16 cellular contexts compared by ENCODE assay signal in the genomic region with DNA sequence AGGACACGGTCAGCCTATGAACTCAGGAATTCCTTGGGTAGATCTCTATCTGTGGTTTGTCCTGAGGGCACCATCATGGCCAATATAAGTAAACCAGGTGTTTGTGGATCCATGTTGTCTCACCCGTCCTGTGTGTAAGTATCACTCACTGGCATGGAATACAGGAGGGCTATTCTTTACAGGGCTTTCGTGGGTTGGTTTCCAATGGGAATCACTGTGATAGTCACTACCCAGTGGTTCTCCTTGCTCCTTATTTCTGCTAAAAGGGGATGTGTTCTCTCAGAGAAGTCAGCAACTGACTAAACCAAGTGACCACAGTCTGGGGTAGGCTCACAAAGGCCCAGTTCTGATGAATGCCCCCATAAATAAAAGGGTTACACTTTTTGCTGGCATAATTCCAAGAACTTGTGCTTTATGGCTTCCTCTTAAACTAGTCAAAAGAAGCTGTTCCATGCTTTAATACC.
DNase-seq lines count a peak whose midpoint lies in the region; FAIRE-seq and TF ChIP-seq lines count a peak whose summit lies in the region.
"Had no signal": no experiment of that assay in that cellular context is flagged by ENCODE, and none has a peak within 500 bp of the region (broad histone marks: within the 10 kb centered on the region; RNA-seq: fewer than 3 reads in every experiment).

No MANE protein-coding gene starts in this region.

- DNase-seq in ELR (ENCODE audit: low read depth) (peak; percentile 53), SJSA1 (ENCODE audit: low read depth in 1 of 2, low spot score in 2 of 2) (no peak), keratinocyte (ENCODE audit: low read depth, low spot score) (peak; percentile 53), small intestine (peak; percentile 13), HTR-8/SVneo (ENCODE audit: insufficient read length, low spot score) (no peak), esophagus muscularis mucosa (ENCODE audit: extremely low spot score) (no peak), AG20443 (ENCODE audit: low spot score) (no peak), NCI-H446 (lab: John Stamatoyannopoulos, UW) (no peak)
- DNase-seq: CD4-positive, alpha-beta memory T cell; effector memory CD8-positive, alpha-beta T cell; NCI-H146; NCI-H82; posterior cingulate gyrus; stimulated activated CD4-positive, alpha-beta T cell treated with anti-CD3 and anti-CD28 coated beads, Interleukin-4, amount 100 ng/mL, for 1 hour; stimulated activated naive B cell treated with anti-CD40 and anti-IgM and Interleukin-4, amounts not matched to agents 10 μg/mL and 1 μg/mL and 100 μg/mL, for 72 hours had no signal

- H4K20me1 ChIP-seq in keratinocyte (ENCODE audit: control insufficient read depth, extremely low read depth, insufficient read depth, low read length) = no peaks in the 10 kb centered on the region

- H3K4me2 ChIP-seq in keratinocyte (ENCODE audit: control insufficient read depth, extremely low read depth, insufficient read depth, low read depth, low read length) = no peak overlapping the region

- no peak for TF ChIP-seq CTCF in keratinocyte (optimal IDR thresholded peaks at IDR 0.05 in 1 of 3, IDR thresholded peaks at IDR 0.05 in 1 of 3, conservative IDR thresholded peaks at IDR 0.05 in 1 of 3; ENCODE audit: extremely low read depth in 1 of 3, insufficient read depth in 2 of 3, low read length in 3 of 3)
- TF ChIP-seq CTCF in esophagus muscularis mucosa (IDR thresholded peaks at IDR 0.05) = no peak

- H3K27me3 ChIP-seq in SJSA1 (replicated peaks) (no peaks in the 10 kb centered on the region), keratinocyte (ENCODE audit: control insufficient read depth, extremely low read depth, insufficient read depth, low read length) (no peaks in the 10 kb centered on the region), small intestine (ENCODE audit: control insufficient read depth in 2 of 2, insufficient read depth in 2 of 2, low read length in 2 of 2) (no peaks in the 10 kb centered on the region), esophagus muscularis mucosa (no peaks in the 10 kb centered on the region)

- H3K4me1 ChIP-seq in SJSA1 (replicated peaks) (peaks cover 35% of the 10 kb centered on the region), keratinocyte (ENCODE audit: control insufficient read depth, extremely low read depth, insufficient read depth, low read length) (peaks cover 18% of the 10 kb centered on the region), small intestine (ENCODE audit: control insufficient read depth in 2 of 2, insufficient read depth in 1 of 2, low read depth in 1 of 2, low read length in 1 of 2) (peaks cover 8 to 11% of the 10 kb centered on the region in 2 donors), esophagus muscularis mucosa (peaks cover 35 to 57% (median 50%) of the 10 kb centered on the region in 4 donors)

- dilution Hi-C loops in keratinocyte (cut with MboI; ENCODE audit: extremely low pct_ligation_motif_present, low sequenced_read_pairs) = no loop called here

- H2AFZ ChIP-seq in keratinocyte (ENCODE audit: control insufficient read depth, low read length) = peak overlapping the region; percentile 35

- intact Hi-C loops in esophagus muscularis mucosa (cut with DNase I) = loop anchor here (5.0 kb wide), 1 partner anchor 84 kb away; no protein-coding TSS in a partner anchor

- no peaks in the 10 kb centered on the region for H3K79me2 ChIP-seq in keratinocyte (ENCODE audit: control insufficient read depth, insufficient read depth, low read length)

- TF ChIP-seq EP300 in esophagus muscularis mucosa (IDR thresholded peaks at IDR 0.05) = no peak

- FAIRE-seq in keratinocyte (lab: Jason Lieb, UNC) = peak; percentile 68
- FAIRE-seq in small intestine (lab: Jason Lieb, UNC) = no peak
- no peak for FAIRE-seq in HTR-8/SVneo (lab: Jason Lieb, UNC)

- H3K9ac ChIP-seq in keratinocyte (ENCODE audit: control insufficient read depth, extremely low read depth, insufficient read depth, low read length) = no peak overlapping the region

- 72 to 85% (median 79%) methylated on average over 3 of the region's 3 CpGs for WGBS in small intestine, 3 donors
- 96% methylated on average over 3 of the region's 3 CpGs for WGBS in esophagus muscularis mucosa

- H3K36me3 ChIP-seq in SJSA1 (peaks cover 4% of the 10 kb centered on the region; the same call in 1 of the 2 replicates), keratinocyte (ENCODE audit: control insufficient read depth in 2 of 2, extremely low read depth in 1 of 2, insufficient read depth in 2 of 2, low read length in 2 of 2) (no peaks in the 10 kb centered on the region), small intestine (ENCODE audit: control insufficient read depth in 2 of 2, insufficient read depth in 2 of 2, low read length in 2 of 2) (no peaks in the 10 kb centered on the region), esophagus muscularis mucosa (no peaks in the 10 kb centered on the region)

- no peaks in the 10 kb centered on the region for H3K9me1 ChIP-seq in keratinocyte (ENCODE audit: control insufficient read depth, extremely low read depth, insufficient read depth, low read length)

- H3K9me3 ChIP-seq in SJSA1 (replicated peaks) = no peaks in the 10 kb centered on the region
- no peaks in the 10 kb centered on the region for H3K9me3 ChIP-seq in keratinocyte (ENCODE audit: control insufficient read depth, low read depth, low read length)
- no peaks in the 10 kb centered on the region for H3K9me3 ChIP-seq in small intestine (ENCODE audit: control insufficient read depth, low read depth)
- no peaks in the 10 kb centered on the region for H3K9me3 ChIP-seq in esophagus muscularis mucosa

- H3K4me3 ChIP-seq in SJSA1 (no peak overlapping the region), keratinocyte (ENCODE audit: control insufficient read depth in 2 of 3, extremely low read depth in 1 of 3, insufficient read depth in 2 of 3, low read depth in 1 of 3, low read length in 3 of 3) (no peak overlapping the region), small intestine (ENCODE audit: low read depth in 1 of 2, low read length in 2 of 2) (no peak overlapping the region), esophagus muscularis mucosa (no peak overlapping the region)
- H3K4me3 ChIP-seq: lung had no signal

- no peak for TF ChIP-seq POLR2A in esophagus muscularis mucosa (IDR thresholded peaks at IDR 0.05; ENCODE audit: low read depth)

- peak overlapping the region; percentile 81 for H3K27ac ChIP-seq in SJSA1
- no peak overlapping the region for H3K27ac ChIP-seq in keratinocyte (ENCODE audit: control insufficient read depth, insufficient read depth, low read length)
- H3K27ac ChIP-seq in small intestine (ENCODE audit: low read depth in 1 of 2, low read length in 1 of 2) = no peak overlapping the region
- peak overlapping the region in 1 of 4 donors; percentile 14 for H3K27ac ChIP-seq in esophagus muscularis mucosa (replicated peaks in 1 of 4)

Comparison
In these comparisons a context has a peak if more than half of its experiments do, and no peak if none do; other contexts are left out.
1. DNase-seq: peak in ELR (single experiment), keratinocyte (single experiment) and small intestine (single experiment); none in SJSA1 (0 of 2), HTR-8/SVneo (single experiment), esophagus muscularis mucosa (single experiment), AG20443 (single experiment) and NCI-H446 (0 of 2).